8 cellular contexts compared by ENCODE assay signal in genomic region chr10:46787321-46787615, GRCh38.
A peak's percentile ranks its signal among the peaks of the same experiment; 100 is the strongest.
DNase-seq lines count a peak whose midpoint lies in the region; ATAC-seq, FAIRE-seq and TF ChIP-seq lines count a peak whose summit lies in the region.

No MANE protein-coding gene starts in this region.

- CTCF ChIA-PET in PC-9 (lab: Charles Lee): no interaction called here

- no TSS peak for BruUV-seq in PC-9 (replicated peaks; lab: Mats Ljungman, UMichigan)

- H3K79me2 ChIP-seq in PC-9 (ENCODE audit: low read depth): 0 out of 2 replicates have a peak, but pooled peaks cover 3% of the 10 kb centered on the region

- H3K36me3 ChIP-seq in PC-9 (ENCODE audit: low read depth) (no peaks in the 10 kb centered on the region), bronchial epithelial cell (ENCODE audit: control insufficient read depth, insufficient read depth, low read length) (no peaks in the 10 kb centered on the region), kidney (ENCODE audit: control insufficient read depth in 1 of 2, insufficient read depth in 2 of 2, low read length in 2 of 2) (no peaks in the 10 kb centered on the region)

- H3K4me2 ChIP-seq in PC-9: peak overlapping the region; percentile 74

- ATAC-seq in HG02678 (IDR thresholded peaks at IDR 0.05; ENCODE audit: unreplicated experiment) (peak; percentile 49), GM21576 (IDR thresholded peaks at IDR 0.05; ENCODE audit: unreplicated experiment) (no peak), GM21515 (IDR thresholded peaks at IDR 0.05; ENCODE audit: unreplicated experiment) (no peak)

- no peaks in the 10 kb centered on the region for H3K27me3 ChIP-seq in PC-9 (ENCODE audit: insufficient read depth, low read depth)
- H3K27me3 ChIP-seq in bronchial epithelial cell (ENCODE audit: control insufficient read depth, insufficient read depth, low read length): no peaks in the 10 kb centered on the region

- peak overlapping the region in 1 of 2 donors; percentile 55 for H3K9ac ChIP-seq in kidney (ENCODE audit: low read length in 2 of 2)

- H4K20me1 ChIP-seq in PC-9 (ENCODE audit: insufficient read depth): no peaks in the 10 kb centered on the region

- H3K4me3 ChIP-seq in PC-9: peak overlapping the region; percentile 71
- peak overlapping the region; percentile 77 for H3K4me3 ChIP-seq in bronchial epithelial cell (ENCODE audit: low read depth, low read length)
- peak overlapping the region; percentile 73 to 77 for H3K4me3 ChIP-seq in kidney (ENCODE audit: low read length in 2 of 2)

- FAIRE-seq in bronchial epithelial cell (lab: Jason Lieb, UNC) (no peak), kidney (lab: Jason Lieb, UNC) (no peak)

- H3K4me1 ChIP-seq in PC-9 (replicated peaks; ENCODE audit: insufficient read depth) (0 out of 2 replicates have a peak, but pooled peaks cover 5% of the 10 kb centered on the region), kidney (ENCODE audit: control insufficient read depth in 1 of 2, insufficient read depth in 1 of 2, low read depth in 1 of 2, low read length in 2 of 2) (no peaks in the 10 kb centered on the region)

- peak; percentile 32 for DNase-seq in GM04503 (ENCODE audit: low read depth)
- DNase-seq in PC-9: peak in 1 of 2 experiments; percentile 34
- DNase-seq in bronchial epithelial cell (ENCODE audit: low read depth): peak; percentile 56
- peak; percentile 34 for DNase-seq in kidney
- DNase-seq in stimulated activated CD4-positive, alpha-beta T cell treated with anti-CD3 and anti-CD28 coated beads, Interleukin-4, amount 100 ng/mL, for 24 hours: peak; percentile 35

- POLR2A ChIA-PET in PC-9 (lab: Charles Lee; ENCODE audit: unreplicated experiment): no interaction called here

- H3K9me3 ChIP-seq in PC-9 (ENCODE audit: insufficient read depth, low read depth) (no peaks in the 10 kb centered on the region), kidney (ENCODE audit: control insufficient read depth in 1 of 2, low read length in 2 of 2) (no peaks in the 10 kb centered on the region)

- H3F3A ChIP-seq in PC-9 (ENCODE audit: insufficient read depth, low read depth): no peaks in the 10 kb centered on the region

- H3K27ac ChIP-seq in PC-9 (peak overlapping the region; percentile 37; the same call in 1 of the 2 replicates), kidney (ENCODE audit: low read depth in 2 of 2, low read length in 2 of 2) (no peak overlapping the region)

- intact Hi-C loops in PC-9 (cut with micrococcal nuclease; ENCODE audit: unreplicated experiment): no loop called here
- intact Hi-C loops in kidney (cut with DNase I): no loop called here

- no peak for TF ChIP-seq CTCF in PC-9 (conservative IDR thresholded peaks at IDR 0.05)
- TF ChIP-seq CTCF in bronchial epithelial cell (IDR thresholded peaks at IDR 0.05; ENCODE audit: insufficient read depth, low read length, severe bottlenecking): peak; percentile 15
- TF ChIP-seq CTCF in kidney (IDR thresholded peaks at IDR 0.05; ENCODE audit: borderline replicate concordance, extremely low read depth, insufficient read depth): no peak

- no peaks in the 10 kb centered on the region for H3K9me2 ChIP-seq in PC-9 (ENCODE audit: insufficient read depth)

- peak overlapping the region; percentile 96 for H2AFZ ChIP-seq in PC-9
